In the genomic region with DNA sequence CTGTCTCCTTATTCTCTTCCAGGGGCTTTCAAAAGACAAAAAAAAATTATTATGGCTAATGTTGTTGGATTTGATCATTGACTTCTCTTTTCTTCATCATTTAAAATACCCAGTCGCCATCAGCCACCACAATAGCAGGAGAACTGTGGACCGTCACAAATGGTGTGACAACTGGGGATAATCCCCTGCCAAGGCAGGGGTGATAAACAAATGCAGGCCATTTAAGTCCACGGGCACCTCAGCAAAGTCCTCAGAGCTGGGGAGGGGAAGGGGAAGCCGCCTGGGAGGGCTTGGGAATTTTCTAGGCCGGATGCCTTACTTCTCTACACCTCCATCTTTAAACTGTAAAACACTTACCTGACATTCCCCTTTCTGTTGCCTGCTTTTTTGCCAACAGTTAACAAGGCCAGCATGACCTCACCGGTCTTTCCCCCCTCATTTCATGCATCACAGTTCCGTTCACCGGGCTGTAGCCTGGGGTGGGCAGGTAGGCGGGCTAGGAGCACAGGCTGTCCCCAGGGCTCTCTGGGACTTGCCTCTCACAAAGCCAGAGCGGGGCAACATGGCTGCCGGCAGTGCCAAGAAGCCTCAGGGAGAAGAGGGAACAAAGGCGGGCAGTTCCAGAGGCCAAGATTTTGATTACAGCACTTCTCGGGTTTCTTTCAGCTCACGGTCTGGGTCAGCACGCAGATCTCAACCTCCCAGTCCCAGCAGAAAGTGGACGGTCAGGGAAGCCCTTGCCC, we compare ENCODE assay signal across 19 cellular contexts.
DNase-seq lines count a peak whose midpoint lies in the region; ATAC-seq and TF ChIP-seq lines count a peak whose summit lies in the region.
"Had no signal": no experiment of that assay in that cellular context is flagged by ENCODE, and none has a peak within 500 bp of the region (broad histone marks: within the 10 kb centered on the region; RNA-seq: fewer than 3 reads in every experiment).

No MANE protein-coding gene starts in this region.

- H3K27me3 Mint-ChIP-seq in WTC11 (ENCODE audit: low read depth) = no peaks in the 10 kb centered on the region
- H3K27me3 Mint-ChIP-seq in stimulated activated memory B cell treated with anti-CD40 and anti-IgM and Interleukin-4, amounts not matched to agents 10 μg/mL and 1 μg/mL and 100 μg/mL, for 72 hours = peaks cover 11% of the 10 kb centered on the region

- H3K9me3 Mint-ChIP-seq in WTC11 = no peaks in the 10 kb centered on the region
- H3K9me3 Mint-ChIP-seq in stimulated activated memory B cell treated with anti-CD40 and anti-IgM and Interleukin-4, amounts not matched to agents 10 μg/mL and 1 μg/mL and 100 μg/mL, for 72 hours = no peaks in the 10 kb centered on the region

- peaks cover 13% of the 10 kb centered on the region for H3K4me1 Mint-ChIP-seq in WTC11
- H3K4me1 Mint-ChIP-seq in stimulated activated memory B cell treated with anti-CD40 and anti-IgM and Interleukin-4, amounts not matched to agents 10 μg/mL and 1 μg/mL and 100 μg/mL, for 72 hours = peaks cover 14% of the 10 kb centered on the region

- no peak overlapping the region for H3K4me3 Mint-ChIP-seq in WTC11
- peak overlapping the region; percentile 40 for H3K4me3 Mint-ChIP-seq in stimulated activated memory B cell treated with anti-CD40 and anti-IgM and Interleukin-4, amounts not matched to agents 10 μg/mL and 1 μg/mL and 100 μg/mL, for 72 hours

- CTCF ChIA-PET in WTC11 (lab: Charles Lee) = no interaction called here

- no peak for TF ChIP-seq CTCF in WTC11 (IDR thresholded peaks at IDR 0.05)

- POLR2A ChIA-PET in WTC11 (lab: Charles Lee) = no interaction called here

- H3K36me3 Mint-ChIP-seq in WTC11 = no peaks in the 10 kb centered on the region
- no peaks in the 10 kb centered on the region for H3K36me3 Mint-ChIP-seq in stimulated activated memory B cell treated with anti-CD40 and anti-IgM and Interleukin-4, amounts not matched to agents 10 μg/mL and 1 μg/mL and 100 μg/mL, for 72 hours

- peak; percentile 22; the same call in 1 of the 2 replicates for ATAC-seq in WTC11
- ATAC-seq in stimulated activated memory B cell treated with anti-CD40 and anti-IgM and Interleukin-4, amounts not matched to agents 10 μg/mL and 1 μg/mL and 100 μg/mL, for 72 hours = peak; percentile 77
- ATAC-seq in GM19324 (IDR thresholded peaks at IDR 0.05; ENCODE audit: low FRiP score, unreplicated experiment) = no peak
- ATAC-seq in HG02588 (IDR thresholded peaks at IDR 0.05; ENCODE audit: unreplicated experiment) = no peak

- peak overlapping the region; percentile 45; the same call in 1 of the 2 replicates for H3K27ac Mint-ChIP-seq in WTC11
- peak overlapping the region; percentile 62 for H3K27ac Mint-ChIP-seq in stimulated activated memory B cell treated with anti-CD40 and anti-IgM and Interleukin-4, amounts not matched to agents 10 μg/mL and 1 μg/mL and 100 μg/mL, for 72 hours

- DNase-seq in NCI-H82 (lab: John Stamatoyannopoulos, UW) = peak; percentile 64
- no peak for DNase-seq in NCI-H82 treated with DMSO at 0.1 percent for 48 hours (lab: John Stamatoyannopoulos, UW; ENCODE audit: unreplicated experiment)
- DNase-seq in WTC11 (ENCODE audit: low spot score) = peak; percentile 10
- DNase-seq in iPS-NIHi7 (ENCODE audit: extremely low spot score) = peak; percentile 12
- DNase-seq in NCI-H2227 treated with DMSO at 0.1 percent for 48 hours (lab: John Stamatoyannopoulos, UW) = no peak
- DNase-seq: 8988T; C1 segment of cervical spinal cord; EL; GM23248; IMR-90; Kasumi-1; NCI-H2029; NCI-H524; NK-92 treated with Interleukin-12 subunit alpha and Interleukin-12 subunit beta, amount 100 ng/mL, for 24 hours; OCI-M1; RPMI8226 had no signal

TF ChIP-seq in WTC11, 78 proteins besides CTCF, POLR2A, EP300 and RAD21:
- TF ChIP-seq, protein P1, sequence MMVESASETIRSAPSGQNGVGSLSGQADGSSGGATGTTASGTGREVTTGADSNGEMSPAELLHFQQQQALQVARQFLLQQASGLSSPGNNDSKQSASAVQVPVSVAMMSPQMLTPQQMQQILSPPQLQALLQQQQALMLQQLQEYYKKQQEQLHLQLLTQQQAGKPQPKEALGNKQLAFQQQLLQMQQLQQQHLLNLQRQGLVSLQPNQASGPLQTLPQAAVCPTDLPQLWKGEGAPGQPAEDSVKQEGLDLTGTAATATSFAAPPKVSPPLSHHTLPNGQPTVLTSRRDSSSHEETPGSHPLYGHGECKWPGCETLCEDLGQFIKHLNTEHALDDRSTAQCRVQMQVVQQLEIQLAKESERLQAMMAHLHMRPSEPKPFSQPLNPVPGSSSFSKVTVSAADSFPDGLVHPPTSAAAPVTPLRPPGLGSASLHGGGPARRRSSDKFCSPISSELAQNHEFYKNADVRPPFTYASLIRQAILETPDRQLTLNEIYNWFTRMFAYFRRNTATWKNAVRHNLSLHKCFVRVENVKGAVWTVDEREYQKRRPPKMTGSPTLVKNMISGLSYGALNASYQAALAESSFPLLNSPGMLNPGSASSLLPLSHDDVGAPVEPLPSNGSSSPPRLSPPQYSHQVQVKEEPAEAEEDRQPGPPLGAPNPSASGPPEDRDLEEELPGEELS (CRISPR knock-in tag; IDR thresholded peaks at IDR 0.05) = no peak
- no peak for TF ChIP-seq SP1 (CRISPR knock-in tag; conservative IDR thresholded peaks at IDR 0.05)
- TF ChIP-seq ELF4 (CRISPR knock-in tag; IDR thresholded peaks at IDR 0.05; ENCODE audit: low read depth) = no peak
- no peak for TF ChIP-seq MYBL2 (CRISPR knock-in tag; IDR thresholded peaks at IDR 0.05)
- TF ChIP-seq, protein P2, sequence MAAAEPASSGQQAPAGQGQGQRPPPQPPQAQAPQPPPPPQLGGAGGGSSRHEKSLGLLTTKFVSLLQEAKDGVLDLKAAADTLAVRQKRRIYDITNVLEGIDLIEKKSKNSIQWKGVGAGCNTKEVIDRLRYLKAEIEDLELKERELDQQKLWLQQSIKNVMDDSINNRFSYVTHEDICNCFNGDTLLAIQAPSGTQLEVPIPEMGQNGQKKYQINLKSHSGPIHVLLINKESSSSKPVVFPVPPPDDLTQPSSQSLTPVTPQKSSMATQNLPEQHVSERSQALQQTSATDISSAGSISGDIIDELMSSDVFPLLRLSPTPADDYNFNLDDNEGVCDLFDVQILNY (CRISPR knock-in tag; IDR thresholded peaks at IDR 0.05) = no peak
- no peak for TF ChIP-seq ZBTB21 (CRISPR knock-in tag; IDR thresholded peaks at IDR 0.05; ENCODE audit: borderline replicate concordance)
- TF ChIP-seq, protein P3, sequence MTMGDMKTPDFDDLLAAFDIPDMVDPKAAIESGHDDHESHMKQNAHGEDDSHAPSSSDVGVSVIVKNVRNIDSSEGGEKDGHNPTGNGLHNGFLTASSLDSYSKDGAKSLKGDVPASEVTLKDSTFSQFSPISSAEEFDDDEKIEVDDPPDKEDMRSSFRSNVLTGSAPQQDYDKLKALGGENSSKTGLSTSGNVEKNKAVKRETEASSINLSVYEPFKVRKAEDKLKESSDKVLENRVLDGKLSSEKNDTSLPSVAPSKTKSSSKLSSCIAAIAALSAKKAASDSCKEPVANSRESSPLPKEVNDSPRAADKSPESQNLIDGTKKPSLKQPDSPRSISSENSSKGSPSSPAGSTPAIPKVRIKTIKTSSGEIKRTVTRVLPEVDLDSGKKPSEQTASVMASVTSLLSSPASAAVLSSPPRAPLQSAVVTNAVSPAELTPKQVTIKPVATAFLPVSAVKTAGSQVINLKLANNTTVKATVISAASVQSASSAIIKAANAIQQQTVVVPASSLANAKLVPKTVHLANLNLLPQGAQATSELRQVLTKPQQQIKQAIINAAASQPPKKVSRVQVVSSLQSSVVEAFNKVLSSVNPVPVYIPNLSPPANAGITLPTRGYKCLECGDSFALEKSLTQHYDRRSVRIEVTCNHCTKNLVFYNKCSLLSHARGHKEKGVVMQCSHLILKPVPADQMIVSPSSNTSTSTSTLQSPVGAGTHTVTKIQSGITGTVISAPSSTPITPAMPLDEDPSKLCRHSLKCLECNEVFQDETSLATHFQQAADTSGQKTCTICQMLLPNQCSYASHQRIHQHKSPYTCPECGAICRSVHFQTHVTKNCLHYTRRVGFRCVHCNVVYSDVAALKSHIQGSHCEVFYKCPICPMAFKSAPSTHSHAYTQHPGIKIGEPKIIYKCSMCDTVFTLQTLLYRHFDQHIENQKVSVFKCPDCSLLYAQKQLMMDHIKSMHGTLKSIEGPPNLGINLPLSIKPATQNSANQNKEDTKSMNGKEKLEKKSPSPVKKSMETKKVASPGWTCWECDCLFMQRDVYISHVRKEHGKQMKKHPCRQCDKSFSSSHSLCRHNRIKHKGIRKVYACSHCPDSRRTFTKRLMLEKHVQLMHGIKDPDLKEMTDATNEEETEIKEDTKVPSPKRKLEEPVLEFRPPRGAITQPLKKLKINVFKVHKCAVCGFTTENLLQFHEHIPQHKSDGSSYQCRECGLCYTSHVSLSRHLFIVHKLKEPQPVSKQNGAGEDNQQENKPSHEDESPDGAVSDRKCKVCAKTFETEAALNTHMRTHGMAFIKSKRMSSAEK (CRISPR knock-in tag; IDR thresholded peaks at IDR 0.05; ENCODE audit: borderline replicate concordance) = no peak
- no peak for TF ChIP-seq E2F1 (CRISPR knock-in tag; IDR thresholded peaks at IDR 0.05)
- TF ChIP-seq NR2C2 (CRISPR knock-in tag; IDR thresholded peaks at IDR 0.05) = no peak
- TF ChIP-seq ZNF232 (CRISPR knock-in tag; IDR thresholded peaks at IDR 0.05) = no peak
- no peak for TF ChIP-seq ATF1 (CRISPR knock-in tag; IDR thresholded peaks at IDR 0.05)
- no peak for TF ChIP-seq ZNF138 (CRISPR knock-in tag; conservative IDR thresholded peaks at IDR 0.05)
- no peak for TF ChIP-seq ZNF263 (CRISPR knock-in tag; IDR thresholded peaks at IDR 0.05; ENCODE audit: low read depth)
- no peak for TF ChIP-seq EMX1 (CRISPR knock-in tag; IDR thresholded peaks at IDR 0.05)
- TF ChIP-seq FOXJ3 (CRISPR knock-in tag; IDR thresholded peaks at IDR 0.05; ENCODE audit: borderline replicate concordance) = no peak
- TF ChIP-seq, protein P4, sequence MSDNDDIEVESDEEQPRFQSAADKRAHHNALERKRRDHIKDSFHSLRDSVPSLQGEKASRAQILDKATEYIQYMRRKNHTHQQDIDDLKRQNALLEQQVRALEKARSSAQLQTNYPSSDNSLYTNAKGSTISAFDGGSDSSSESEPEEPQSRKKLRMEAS (CRISPR knock-in tag; IDR thresholded peaks at IDR 0.05) = no peak
- TF ChIP-seq RORB (CRISPR knock-in tag; IDR thresholded peaks at IDR 0.05) = no peak
- no peak for TF ChIP-seq JAZF1 (CRISPR knock-in tag; IDR thresholded peaks at IDR 0.05)

Comparison
In these comparisons a context has a peak if more than half of its experiments do, and no peak if none do; other contexts are left out.
1. DNase-seq: peak in NCI-H82 (single experiment), WTC11 (single experiment) and iPS-NIHi7 (single experiment); none in NCI-H82 treated with DMSO at 0.1 percent for 48 hours (single experiment) and NCI-H2227 treated with DMSO at 0.1 percent for 48 hours (single experiment).
2. ATAC-seq: peak in WTC11 (single experiment) and stimulated activated memory B cell treated with anti-CD40 and anti-IgM and Interleukin-4, amounts not matched to agents 10 μg/mL and 1 μg/mL and 100 μg/mL, for 72 hours (single experiment); none in GM19324 (single experiment) and HG02588 (single experiment).